8 cellular contexts compared by ENCODE assay signal in the genomic region with DNA sequence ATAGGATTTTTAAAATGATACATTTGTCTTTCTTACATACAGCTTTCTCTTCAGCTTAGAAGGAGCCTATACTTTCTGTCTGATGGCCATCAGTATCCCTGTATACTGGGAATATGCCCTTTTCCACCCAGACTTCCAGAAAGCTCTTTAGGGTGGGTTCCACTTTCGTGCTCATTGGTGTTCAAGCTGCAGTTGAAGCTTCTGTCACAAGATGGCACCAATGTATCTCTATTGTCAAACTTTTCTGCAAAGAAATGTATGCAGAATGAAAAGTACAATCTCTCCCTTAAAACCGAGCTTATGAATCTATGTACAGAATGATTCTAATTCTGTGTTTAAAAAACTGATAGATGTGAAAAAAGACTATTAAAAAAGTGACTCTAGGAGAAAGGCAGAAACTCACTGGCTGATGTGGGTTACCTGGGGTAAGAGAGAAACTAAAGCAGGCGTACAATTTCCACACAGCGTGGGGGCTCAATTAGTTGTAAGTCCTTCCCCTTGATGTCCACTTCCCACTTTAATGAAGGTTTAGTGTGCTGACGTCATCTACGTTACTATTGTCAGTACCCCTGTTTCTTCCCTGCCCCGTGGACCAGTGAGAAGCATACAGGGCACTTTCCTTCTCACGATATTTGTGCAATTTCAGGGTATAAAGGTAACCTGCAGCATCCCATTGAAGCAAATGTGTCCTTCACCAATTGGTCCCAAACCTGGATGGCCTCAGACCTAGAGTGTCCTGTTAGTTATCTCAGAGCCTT. TPM values are rescaled to one million over a fixed set of nuclear protein-coding genes. Genes with fewer than 3 reads are reported as not detected.
DNase-seq lines count a peak whose midpoint lies in the region; ATAC-seq and TF ChIP-seq lines count a peak whose summit lies in the region.

No MANE protein-coding gene starts in this region.

- no peaks in the 10 kb centered on the region for H3K9me3 Mint-ChIP-seq in stimulated activated effector memory CD8-positive, alpha-beta T cell treated with anti-CD3 and anti-CD28 coated beads, Interleukin-12 subunit alpha, Interleukin-12 subunit beta, amount 100 ng/mL, for 72 hours
- peaks cover 17% of the 10 kb centered on the region for H3K9me3 Mint-ChIP-seq in WTC11

- CTCF ChIA-PET in BJ (lab: Yijun Ruan, JAX): interaction anchor here (1.0 to 1.2 kb wide), 4 partner anchors 14 to 1107 kb away, joined by 3 to 5 read pairs (median 4); no protein-coding TSS in a partner anchor
- CTCF ChIA-PET in WTC11 (lab: Charles Lee): interaction anchor here (0.5 to 1.3 kb wide), 6 partner anchors 19 to 147 kb away, joined by 3 to 7 read pairs (median 4); a partner anchor contains a TSS

- H3K4me3 Mint-ChIP-seq in stimulated activated effector memory CD8-positive, alpha-beta T cell treated with anti-CD3 and anti-CD28 coated beads, Interleukin-12 subunit alpha, Interleukin-12 subunit beta, amount 100 ng/mL, for 72 hours: no peak overlapping the region
- H3K4me3 Mint-ChIP-seq in WTC11: no peak overlapping the region

- peaks cover 3% of the 10 kb centered on the region; the same call in 1 of the 2 replicates for H3K27me3 Mint-ChIP-seq in WTC11 (ENCODE audit: low read depth)

- H3K4me3 ChIP-seq in BJ (ENCODE audit: low read depth, low read length): no peak overlapping the region
- no peak overlapping the region for H3K4me3 ChIP-seq in fibroblast of mammary gland (ENCODE audit: control insufficient read depth, low read depth, low read length)

- no peaks in the 10 kb centered on the region for H3K4me1 Mint-ChIP-seq in stimulated activated effector memory CD8-positive, alpha-beta T cell treated with anti-CD3 and anti-CD28 coated beads, Interleukin-12 subunit alpha, Interleukin-12 subunit beta, amount 100 ng/mL, for 72 hours
- no peaks in the 10 kb centered on the region for H3K4me1 Mint-ChIP-seq in WTC11

- DNase-seq in BJ (ENCODE audit: low read depth) (no peak), GM13977 (ENCODE audit: low spot score) (peak; percentile 5), RPMI7951 (ENCODE audit: low read depth) (peak; percentile 6), fibroblast of mammary gland (ENCODE audit: low read depth) (peak; percentile 29), SHP77 treated with DMSO at 0.1 percent for 48 hours (lab: John Stamatoyannopoulos, UW) (no peak), WTC11 (ENCODE audit: low spot score) (no peak)
- peak; percentile 17 for DNase-seq in stimulated activated CD4-positive, alpha-beta T cell treated with anti-CD3 and anti-CD28 coated beads, Interleukin-4, amount 100 ng/mL, for 24 hours
- DNase-seq in stimulated activated effector memory CD8-positive, alpha-beta T cell treated with anti-CD3 and anti-CD28 coated beads, Interleukin-12 subunit alpha, Interleukin-12 subunit beta, amount 100 ng/mL, for 72 hours (ENCODE audit: low spot score in 2 of 2): no peak

- no peak overlapping the region for H3K27ac Mint-ChIP-seq in stimulated activated effector memory CD8-positive, alpha-beta T cell treated with anti-CD3 and anti-CD28 coated beads, Interleukin-12 subunit alpha, Interleukin-12 subunit beta, amount 100 ng/mL, for 72 hours
- no peak overlapping the region for H3K27ac Mint-ChIP-seq in WTC11

- H3K27me3 ChIP-seq in BJ (ENCODE audit: control insufficient read depth, insufficient read depth, low read length): no peaks in the 10 kb centered on the region

- POLR2A ChIA-PET in BJ (lab: Charles Lee): no interaction called here
- POLR2A ChIA-PET in WTC11 (lab: Charles Lee): no interaction called here

- no peaks in the 10 kb centered on the region for H3K36me3 ChIP-seq in BJ (ENCODE audit: control insufficient read depth, insufficient read depth, low read length)

- H3K36me3 Mint-ChIP-seq in stimulated activated effector memory CD8-positive, alpha-beta T cell treated with anti-CD3 and anti-CD28 coated beads, Interleukin-12 subunit alpha, Interleukin-12 subunit beta, amount 100 ng/mL, for 72 hours: no peaks in the 10 kb centered on the region
- H3K36me3 Mint-ChIP-seq in WTC11: peaks cover 6% of the 10 kb centered on the region

- ATAC-seq in stimulated activated effector memory CD8-positive, alpha-beta T cell treated with anti-CD3 and anti-CD28 coated beads, Interleukin-12 subunit alpha, Interleukin-12 subunit beta, amount 100 ng/mL, for 72 hours: no peak
- ATAC-seq in WTC11: no peak

- TF ChIP-seq CTCF in BJ (IDR thresholded peaks at IDR 0.05; ENCODE audit: insufficient read depth, low read depth, low read length) (peak; percentile 41), GM13977 (IDR thresholded peaks at IDR 0.05; ENCODE audit: extremely low read depth, insufficient read depth, missing control alignments) (peak; percentile 70), fibroblast of mammary gland (conservative IDR thresholded peaks at IDR 0.05; ENCODE audit: control insufficient read depth, insufficient read depth, low read depth, low read length) (peak; percentile 50), WTC11 (IDR thresholded peaks at IDR 0.05) (no peak)

- in situ Hi-C loops in GM13977 (cut with MboI; ENCODE audit: low pct_unique_long_range_greater_than_20kb, low sequenced_read_pairs, unreplicated experiment): no loop called here

TF ChIP-seq in WTC11, 78 proteins besides CTCF, POLR2A, EP300 and RAD21:
- TF ChIP-seq GTF2I (CRISPR knock-in tag; conservative IDR thresholded peaks at IDR 0.05) (no peak), NR2C2 (CRISPR knock-in tag; IDR thresholded peaks at IDR 0.05) (no peak), ZNF396 (CRISPR knock-in tag; IDR thresholded peaks at IDR 0.05; ENCODE audit: borderline replicate concordance) (no peak), JUN (CRISPR knock-in tag; IDR thresholded peaks at IDR 0.05) (no peak), ZNF416 (CRISPR knock-in tag; IDR thresholded peaks at IDR 0.05) (no peak)
- TF ChIP-seq, protein P1, sequence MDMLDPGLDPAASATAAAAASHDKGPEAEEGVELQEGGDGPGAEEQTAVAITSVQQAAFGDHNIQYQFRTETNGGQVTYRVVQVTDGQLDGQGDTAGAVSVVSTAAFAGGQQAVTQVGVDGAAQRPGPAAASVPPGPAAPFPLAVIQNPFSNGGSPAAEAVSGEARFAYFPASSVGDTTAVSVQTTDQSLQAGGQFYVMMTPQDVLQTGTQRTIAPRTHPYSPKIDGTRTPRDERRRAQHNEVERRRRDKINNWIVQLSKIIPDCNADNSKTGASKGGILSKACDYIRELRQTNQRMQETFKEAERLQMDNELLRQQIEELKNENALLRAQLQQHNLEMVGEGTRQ (CRISPR knock-in tag; IDR thresholded peaks at IDR 0.05): no peak
- TF ChIP-seq, protein P2, sequence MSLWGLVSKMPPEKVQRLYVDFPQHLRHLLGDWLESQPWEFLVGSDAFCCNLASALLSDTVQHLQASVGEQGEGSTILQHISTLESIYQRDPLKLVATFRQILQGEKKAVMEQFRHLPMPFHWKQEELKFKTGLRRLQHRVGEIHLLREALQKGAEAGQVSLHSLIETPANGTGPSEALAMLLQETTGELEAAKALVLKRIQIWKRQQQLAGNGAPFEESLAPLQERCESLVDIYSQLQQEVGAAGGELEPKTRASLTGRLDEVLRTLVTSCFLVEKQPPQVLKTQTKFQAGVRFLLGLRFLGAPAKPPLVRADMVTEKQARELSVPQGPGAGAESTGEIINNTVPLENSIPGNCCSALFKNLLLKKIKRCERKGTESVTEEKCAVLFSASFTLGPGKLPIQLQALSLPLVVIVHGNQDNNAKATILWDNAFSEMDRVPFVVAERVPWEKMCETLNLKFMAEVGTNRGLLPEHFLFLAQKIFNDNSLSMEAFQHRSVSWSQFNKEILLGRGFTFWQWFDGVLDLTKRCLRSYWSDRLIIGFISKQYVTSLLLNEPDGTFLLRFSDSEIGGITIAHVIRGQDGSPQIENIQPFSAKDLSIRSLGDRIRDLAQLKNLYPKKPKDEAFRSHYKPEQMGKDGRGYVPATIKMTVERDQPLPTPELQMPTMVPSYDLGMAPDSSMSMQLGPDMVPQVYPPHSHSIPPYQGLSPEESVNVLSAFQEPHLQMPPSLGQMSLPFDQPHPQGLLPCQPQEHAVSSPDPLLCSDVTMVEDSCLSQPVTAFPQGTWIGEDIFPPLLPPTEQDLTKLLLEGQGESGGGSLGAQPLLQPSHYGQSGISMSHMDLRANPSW (CRISPR knock-in tag; conservative IDR thresholded peaks at IDR 0.05; ENCODE audit: low read depth): no peak
- TF ChIP-seq, protein P3, sequence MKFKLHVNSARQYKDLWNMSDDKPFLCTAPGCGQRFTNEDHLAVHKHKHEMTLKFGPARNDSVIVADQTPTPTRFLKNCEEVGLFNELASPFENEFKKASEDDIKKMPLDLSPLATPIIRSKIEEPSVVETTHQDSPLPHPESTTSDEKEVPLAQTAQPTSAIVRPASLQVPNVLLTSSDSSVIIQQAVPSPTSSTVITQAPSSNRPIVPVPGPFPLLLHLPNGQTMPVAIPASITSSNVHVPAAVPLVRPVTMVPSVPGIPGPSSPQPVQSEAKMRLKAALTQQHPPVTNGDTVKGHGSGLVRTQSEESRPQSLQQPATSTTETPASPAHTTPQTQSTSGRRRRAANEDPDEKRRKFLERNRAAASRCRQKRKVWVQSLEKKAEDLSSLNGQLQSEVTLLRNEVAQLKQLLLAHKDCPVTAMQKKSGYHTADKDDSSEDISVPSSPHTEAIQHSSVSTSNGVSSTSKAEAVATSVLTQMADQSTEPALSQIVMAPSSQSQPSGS (CRISPR knock-in tag; IDR thresholded peaks at IDR 0.05; ENCODE audit: borderline replicate concordance, low read depth): no peak
TF ChIP-seq in WTC11: peak in this region for 0.

RNA-seq across cellular contexts. Expression of a gene that starts 57.3 kb away (rescaled TPM):
- polyA plus RNA-seq in BJ (2011; rRNA removed): not detected in 2 replicates
- polyA minus RNA-seq in BJ (2011; rRNA and poly(A)+ RNA removed): not detected in 2 replicates
- total RNA-seq in RPMI7951 (2014; rRNA removed; shearing (Covaris generic)): not detected in 2 replicates
- total RNA-seq in WTC11 (2021): 12.5 to 17.2 TPM (median 15.6 TPM) in 3 replicates

Comparison
In these comparisons a context has a peak if more than half of its experiments do, and no peak if none do; other contexts are left out.
1. DNase-seq: peak in GM13977 (single experiment), RPMI7951 (single experiment), fibroblast of mammary gland (single experiment) and stimulated activated CD4-positive, alpha-beta T cell treated with anti-CD3 and anti-CD28 coated beads, Interleukin-4, amount 100 ng/mL, for 24 hours (single experiment); none in BJ (single experiment), SHP77 treated with DMSO at 0.1 percent for 48 hours (single experiment), stimulated activated effector memory CD8-positive, alpha-beta T cell treated with anti-CD3 and anti-CD28 coated beads, Interleukin-12 subunit alpha, Interleukin-12 subunit beta, amount 100 ng/mL, for 72 hours (0 of 2) and WTC11 (single experiment).
2. RNA of a gene that starts 57.3 kb away (total RNA-seq): 12.5 to 17.2 TPM in WTC11; not detected in RPMI7951; every median in the first group is over 10 times any median in the second.